ENCODE assay signal across 10 cellular contexts in the genomic region with DNA sequence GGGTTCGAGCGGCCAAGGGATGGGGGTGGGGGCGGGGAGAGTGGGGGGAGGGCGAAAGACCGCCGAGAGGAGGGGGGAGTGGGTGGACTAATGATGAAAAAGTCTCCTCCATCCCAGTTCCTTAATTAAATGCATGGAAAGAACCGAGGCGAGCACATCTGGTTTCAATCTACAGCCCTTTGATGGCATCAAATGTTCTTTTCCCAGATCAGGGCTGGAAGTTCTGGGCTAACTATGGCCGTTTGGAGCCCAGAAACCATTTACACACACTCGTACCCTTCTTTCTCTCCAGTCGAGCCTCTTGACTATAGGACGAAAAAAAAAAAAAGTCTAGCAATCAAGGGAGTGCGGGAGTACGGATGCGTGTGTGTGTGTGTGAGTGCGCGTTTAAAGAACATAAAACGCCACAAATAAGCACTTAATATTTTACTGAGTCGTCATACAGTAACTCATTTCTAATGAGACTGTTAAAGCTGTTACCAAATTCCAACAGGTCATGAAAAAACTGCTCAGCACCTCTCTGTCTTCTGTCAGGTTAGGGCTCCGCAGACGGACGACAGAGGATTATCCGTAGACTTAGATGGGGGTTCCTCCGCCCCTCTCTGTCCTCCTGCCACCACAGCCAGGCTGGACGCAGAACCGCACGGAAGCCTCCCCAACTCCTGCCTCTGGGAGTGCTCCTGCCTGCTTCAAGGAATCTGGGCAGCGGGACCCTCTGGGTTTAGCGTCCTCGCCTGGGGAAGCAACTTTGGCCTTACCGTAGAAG. TPM values are rescaled to one million over a fixed set of nuclear protein-coding genes. Genes with fewer than 3 reads are reported as not detected.
A peak's percentile ranks its signal among the peaks of the same experiment; 100 is the strongest.
DNase-seq lines count a peak whose midpoint lies in the region; ATAC-seq and TF ChIP-seq lines count a peak whose summit lies in the region.
"Had no signal": no experiment of that assay in that cellular context is flagged by ENCODE, and none has a peak within 500 bp of the region (broad histone marks: within the 10 kb centered on the region; RNA-seq: fewer than 3 reads in every experiment).

No MANE protein-coding gene starts in this region.

- no peak overlapping the region for H3K27ac ChIP-seq in MM.1S (ENCODE audit: low read length)
- peak overlapping the region; percentile 97 for H3K27ac ChIP-seq in fibroblast of lung (ENCODE audit: insufficient read depth, low read length)
- no peak overlapping the region for H3K27ac ChIP-seq in CD4-positive, alpha-beta T cell (ENCODE audit: low read depth, low read length)

- H4K20me1 ChIP-seq in MM.1S (ENCODE audit: insufficient read depth, low read length) (no peaks in the 10 kb centered on the region), fibroblast of lung (ENCODE audit: control insufficient read depth, extremely low read depth, insufficient read depth, low read length) (no peaks in the 10 kb centered on the region)

- H3K4me2 ChIP-seq in MM.1S (ENCODE audit: low read depth, low read length) (peak overlapping the region; percentile 18; the same call in 1 of the 2 replicates), fibroblast of lung (ENCODE audit: extremely low read depth, insufficient read depth, low read length) (peak overlapping the region; percentile 80)

- H3K27me3 Mint-ChIP-seq in neural crest cell (ENCODE audit: low read depth), result peaks cover 100% of the 10 kb centered on the region
- peaks cover 93% of the 10 kb centered on the region for H3K27me3 Mint-ChIP-seq in CD4-positive, alpha-beta T cell

- H3K27ac Mint-ChIP-seq in neural crest cell (ENCODE audit: unreplicated experiment), result no peak overlapping the region
- H3K27ac Mint-ChIP-seq in CD4-positive, alpha-beta T cell, result no peak overlapping the region

- H3K9ac ChIP-seq in MM.1S (ENCODE audit: low read length) (no peak overlapping the region), fibroblast of lung (ENCODE audit: insufficient read depth, low read length) (peak overlapping the region; percentile 35)

- H3K9me2 ChIP-seq in MM.1S (replicated peaks; ENCODE audit: insufficient read depth, low read length), result no peaks in the 10 kb centered on the region

- CTCF ChIA-PET in CD4-positive, alpha-beta T cell (lab: Charles Lee), result no interaction called here

- H3K4me1 Mint-ChIP-seq in neural crest cell, result peaks cover 38% of the 10 kb centered on the region
- H3K4me1 Mint-ChIP-seq in CD4-positive, alpha-beta T cell (ENCODE audit: low read depth), result peaks cover 26% of the 10 kb centered on the region

- H3K4me3 Mint-ChIP-seq in neural crest cell, result peak overlapping the region; percentile 71
- no peak overlapping the region for H3K4me3 Mint-ChIP-seq in CD4-positive, alpha-beta T cell

- DNase-seq in AG08395 (ENCODE audit: low spot score) (peak; percentile 55), MM.1S (no peak), fibroblast of lung (ENCODE audit: low read depth in 2 of 2) (peak; percentile 52 to 68), neural crest cell (ENCODE audit: low read depth, low spot score) (no peak), NCI-H2107 treated with DMSO at 0.1 percent for 48 hours (lab: John Stamatoyannopoulos, UW; ENCODE audit: unreplicated experiment) (no peak)
- DNase-seq in activated effector memory CD4-positive, alpha-beta T cell treated with anti-CD3 and anti-CD28 coated beads, Interleukin-2, amount 50 U/mL, for 16 hours, result no peak
- no peak for DNase-seq in CD4-positive, alpha-beta T cell
- DNase-seq: DMS79 treated with DMSO at 0.1 percent for 48 hours, NCI-H510A had no signal

- no peaks in the 10 kb centered on the region for H3K9me3 Mint-ChIP-seq in neural crest cell
- H3K9me3 Mint-ChIP-seq in CD4-positive, alpha-beta T cell, result no peaks in the 10 kb centered on the region

- peaks cover 31% of the 10 kb centered on the region for H3K27me3 ChIP-seq in MM.1S (replicated peaks; ENCODE audit: insufficient read depth, low read length)
- H3K27me3 ChIP-seq in fibroblast of lung (ENCODE audit: control insufficient read depth, insufficient read depth, low read length), result no peaks in the 10 kb centered on the region
- peaks cover 93% of the 10 kb centered on the region for H3K27me3 ChIP-seq in CD4-positive, alpha-beta T cell (ENCODE audit: control insufficient read depth, insufficient read depth, low read length)

- H3K79me2 ChIP-seq in MM.1S (ENCODE audit: low read length) (no peaks in the 10 kb centered on the region), fibroblast of lung (ENCODE audit: control insufficient read depth, insufficient read depth, low read length) (peaks cover 38% of the 10 kb centered on the region)

- H3K36me3 ChIP-seq in MM.1S (replicated peaks; ENCODE audit: insufficient read depth, low read length) (no peaks in the 10 kb centered on the region), fibroblast of lung (ENCODE audit: control insufficient read depth, insufficient read depth, low read length) (peaks cover 5% of the 10 kb centered on the region)

- intact Hi-C loops in CD4-positive, alpha-beta T cell (cut with DNase I, micrococcal nuclease), result no loop called here

- POLR2A ChIA-PET in CD4-positive, alpha-beta T cell (lab: Charles Lee), result no interaction called here

- H3K4me1 ChIP-seq in MM.1S (ENCODE audit: low read length) (no peaks in the 10 kb centered on the region), fibroblast of lung (ENCODE audit: control insufficient read depth, extremely low read depth, insufficient read depth, low read length) (peaks cover 2% of the 10 kb centered on the region)

- H3K36me3 Mint-ChIP-seq in neural crest cell (ENCODE audit: low read depth), result peaks cover 5% of the 10 kb centered on the region
- H3K36me3 Mint-ChIP-seq in CD4-positive, alpha-beta T cell (ENCODE audit: low read depth), result no peaks in the 10 kb centered on the region

- H3F3A ChIP-seq in MM.1S (ENCODE audit: insufficient read depth, low read length), result no peaks in the 10 kb centered on the region

- ATAC-seq in HG02938 (IDR thresholded peaks at IDR 0.05; ENCODE audit: unreplicated experiment), result no peak
- ATAC-seq in CD4-positive, alpha-beta T cell (ENCODE audit: poor library complexity), result no peak

- H3K4me3 ChIP-seq in MM.1S (ENCODE audit: low read length) (0 out of 2 replicates have a peak overlapping the region, but pooled peaks have one; percentile 32), fibroblast of lung (replicated peaks in 1 of 4; ENCODE audit: control extremely low read depth in 1 of 4, insufficient read depth in 1 of 4, low read depth in 3 of 4, low read length in 4 of 4) (peak overlapping the region; percentile 10 to 100 (median 78))

- H2AFZ ChIP-seq in MM.1S (ENCODE audit: low read length) (no peak overlapping the region), fibroblast of lung (ENCODE audit: low read length) (peak overlapping the region; percentile 49)

- TF ChIP-seq CTCF in MM.1S (IDR thresholded peaks at IDR 0.05; ENCODE audit: low read length) (no peak), fibroblast of lung (conservative IDR thresholded peaks at IDR 0.05 in 1 of 2, IDR thresholded peaks at IDR 0.05 in 1 of 2; ENCODE audit: low read depth in 1 of 2, low read length in 2 of 2) (peak in 1 of 2 donors; percentile 19), neural crest cell (conservative IDR thresholded peaks at IDR 0.05) (no peak)
- TF ChIP-seq CTCF in CD4-positive, alpha-beta T cell (IDR thresholded peaks at IDR 0.05), result no peak

- H3K9me3 ChIP-seq in MM.1S (replicated peaks; ENCODE audit: insufficient read depth, low read length), result no peaks in the 10 kb centered on the region
- no peaks in the 10 kb centered on the region for H3K9me3 ChIP-seq in fibroblast of lung (ENCODE audit: control insufficient read depth, insufficient read depth, low read depth, low read length)
- no peaks in the 10 kb centered on the region for H3K9me3 ChIP-seq in CD4-positive, alpha-beta T cell (ENCODE audit: control insufficient read depth, low read length)

RNA-seq across cellular contexts. Expression of a gene that starts 2.1 kb away (rescaled TPM):
- total RNA-seq in fibroblast of lung (121 and 128 TPM in 2 replicates), neural crest cell (4.1 and 4.6 TPM in 2 replicates)
- polyA plus RNA-seq in fibroblast of lung, result 264 and 349 TPM in 2 replicates
- polyA plus RNA-seq in fibroblast of lung (2012), result 139 and 195 TPM in 2 replicates
- 307 and 347 TPM in 2 replicates for polyA minus RNA-seq in fibroblast of lung (ENCODE audit: low replicate concordance)
- total RNA-seq in CD4-positive, alpha-beta T cell, result not detected

Comparison
In these comparisons a context has a peak if more than half of its experiments do, and no peak if none do; other contexts are left out.
1. DNase-seq: peak in AG08395 (single experiment) and fibroblast of lung (2 of 2); none in MM.1S (single experiment), neural crest cell (single experiment), activated effector memory CD4-positive, alpha-beta T cell treated with anti-CD3 and anti-CD28 coated beads, Interleukin-2, amount 50 U/mL, for 16 hours (single experiment), NCI-H2107 treated with DMSO at 0.1 percent for 48 hours (single experiment) and CD4-positive, alpha-beta T cell (0 of 10).
2. RNA of a gene that starts 2.1 kb away (total RNA-seq): 121 to 128 TPM in fibroblast of lung; 4.1 to 4.6 TPM in neural crest cell and not detected in CD4-positive, alpha-beta T cell; every median in the first group is over 10 times any median in the second.